Comparison of ENCODE assay signal across 9 cellular contexts in genomic region chr4:145736241-145736831, GRCh38. TPM values are rescaled to one million over a fixed set of nuclear protein-coding genes. Genes with fewer than 3 reads are reported as not detected.
DNase-seq lines count a peak whose midpoint lies in the region; ATAC-seq and TF ChIP-seq lines count a peak whose summit lies in the region.
"Had no signal": no experiment of that assay in that cellular context is flagged by ENCODE, and none has a peak within 500 bp of the region (broad histone marks: within the 10 kb centered on the region; RNA-seq: fewer than 3 reads in every experiment).

No MANE protein-coding gene starts in this region.

- H3K36me3 ChIP-seq in fibroblast of lung (ENCODE audit: control insufficient read depth, insufficient read depth, low read length) (no peaks in the 10 kb centered on the region), neural progenitor cell (no peaks in the 10 kb centered on the region)

- peak overlapping the region; percentile 15 for H2AFZ ChIP-seq in fibroblast of lung (ENCODE audit: low read length)
- no peak overlapping the region for H2AFZ ChIP-seq in neural progenitor cell (replicated peaks)
- no peak overlapping the region for H2AFZ ChIP-seq in H9 (ENCODE audit: low read length)

- H3K27ac ChIP-seq in fibroblast of lung (ENCODE audit: insufficient read depth, low read length) (peak overlapping the region; percentile 100), neural progenitor cell (no peak overlapping the region), H9 (ENCODE audit: insufficient read length, low read depth, low read length) (no peak overlapping the region)

- peak; percentile 86 for DNase-seq in COLO668 (lab: John Stamatoyannopoulos, UW; ENCODE audit: unreplicated experiment)
- DNase-seq in NCI-H69 (lab: John Stamatoyannopoulos, UW), result peak; percentile 22
- DNase-seq in fibroblast of lung (ENCODE audit: low read depth in 2 of 2), result peak; percentile 64 to 65
- DNase-seq in neural progenitor cell (ENCODE audit: low spot score), result no peak
- DNase-seq in H9, result no peak
- no peak for DNase-seq in NK-92 (lab: John Stamatoyannopoulos, UW; ENCODE audit: unreplicated experiment)
- no peak for DNase-seq in HuH-7.5 (ENCODE audit: low spot score)

- H4K91ac ChIP-seq in H9 (ENCODE audit: insufficient read length, low read depth, low read length), result no peak overlapping the region

- peaks cover 24% of the 10 kb centered on the region for H3F3A ChIP-seq in neural progenitor cell (ENCODE audit: low read depth)

- H3K4me1 ChIP-seq in fibroblast of lung (ENCODE audit: control insufficient read depth, extremely low read depth, insufficient read depth, low read length) (peaks cover 34% of the 10 kb centered on the region), neural progenitor cell (peaks cover 10% of the 10 kb centered on the region), H9 (ENCODE audit: insufficient read depth, low read length) (peaks cover 13% of the 10 kb centered on the region)

- H4K8ac ChIP-seq in H9 (replicated peaks; ENCODE audit: insufficient read length, low read depth, low read length), result no peak overlapping the region

- H3K9me3 Mint-ChIP-seq in neural progenitor cell (no peaks in the 10 kb centered on the region), H9 (no peaks in the 10 kb centered on the region; a peak in 1 of 5 replicates)
- H3K9me3 Mint-ChIP-seq: dendritic cell treated with granulocyte-macrophage colony-stimulating factor and Interleukin-4, amounts not matched to agents 40 ng/mL and 50 ng/mL, for 4 days had no signal

- H3K23ac ChIP-seq in H9 (ENCODE audit: insufficient read length, low read depth, low read length), result no peak overlapping the region

- no peak overlapping the region for H3K9ac ChIP-seq in fibroblast of lung (ENCODE audit: insufficient read depth, low read length)
- H3K9ac ChIP-seq in neural progenitor cell, result no peak overlapping the region
- H3K9ac ChIP-seq in H9 (ENCODE audit: extremely low read depth, insufficient read length, low read length), result no peak overlapping the region

- H3K36me3 Mint-ChIP-seq in neural progenitor cell, result no peaks in the 10 kb centered on the region
- peaks cover 0 to 4% (median 3%) of the 10 kb centered on the region in 3 experiments; a peak in 3 of 7 replicates for H3K36me3 Mint-ChIP-seq in H9 (ENCODE audit: insufficient read depth in 1 of 3, low read depth in 3 of 3)

- H4K20me1 ChIP-seq in fibroblast of lung (ENCODE audit: control insufficient read depth, extremely low read depth, insufficient read depth, low read length), result no peaks in the 10 kb centered on the region
- no peaks in the 10 kb centered on the region for H4K20me1 ChIP-seq in neural progenitor cell (ENCODE audit: low read depth)
- H4K20me1 ChIP-seq in H9 (ENCODE audit: control insufficient read depth, insufficient read depth, insufficient read length), result no peaks in the 10 kb centered on the region

- H3K4ac ChIP-seq in H9 (ENCODE audit: low read depth, low read length), result no peak overlapping the region

- no peaks in the 10 kb centered on the region for H3K9me3 ChIP-seq in fibroblast of lung (ENCODE audit: control insufficient read depth, insufficient read depth, low read depth, low read length)
- H3K9me3 ChIP-seq in neural progenitor cell (ENCODE audit: low read depth), result no peaks in the 10 kb centered on the region
- H3K9me3 ChIP-seq in H9 (ENCODE audit: control insufficient read depth, low read depth, low read length), result no peaks in the 10 kb centered on the region

- H2AK5ac ChIP-seq in H9 (ENCODE audit: insufficient read length, low read length), result no peak overlapping the region

- peaks cover 43% of the 10 kb centered on the region for H3K4me1 Mint-ChIP-seq in neural progenitor cell
- H3K4me1 Mint-ChIP-seq in H9, result peaks cover 32% of the 10 kb centered on the region in 2 experiments

- H3K14ac ChIP-seq in H9 (ENCODE audit: insufficient read depth, low read length), result no peak overlapping the region

- H3K4me3 ChIP-seq in fibroblast of lung (replicated peaks in 1 of 4; ENCODE audit: control extremely low read depth in 1 of 4, insufficient read depth in 1 of 4, low read depth in 3 of 4, low read length in 4 of 4) (no peak overlapping the region), neural progenitor cell (no peak overlapping the region)

- ATAC-seq in GM21447 (IDR thresholded peaks at IDR 0.05; ENCODE audit: unreplicated experiment), result no peak

- H3K18ac ChIP-seq in H9 (ENCODE audit: insufficient read length, low read depth, low read length), result no peak overlapping the region

- no peak overlapping the region for H3T11ph ChIP-seq in H9 (ENCODE audit: low read length)

- no peaks in the 10 kb centered on the region for H3K79me1 ChIP-seq in H9 (ENCODE audit: insufficient read depth, low read depth, low read length, poor library complexity, severe bottlenecking)

- H3K27me3 ChIP-seq in fibroblast of lung (ENCODE audit: control insufficient read depth, insufficient read depth, low read length) (no peaks in the 10 kb centered on the region), neural progenitor cell (no peaks in the 10 kb centered on the region), H9 (ENCODE audit: insufficient read depth, low read length) (no peaks in the 10 kb centered on the region; the same call in 1 of the 2 replicates)

- no peak overlapping the region for H2BK15ac ChIP-seq in H9 (ENCODE audit: low read depth, low read length)

- H3K27ac Mint-ChIP-seq in neural progenitor cell, result peak overlapping the region; percentile 45
- H3K27ac Mint-ChIP-seq in H9, result no peak overlapping the region
- H3K27ac Mint-ChIP-seq: dendritic cell treated with granulocyte-macrophage colony-stimulating factor and Interleukin-4, amounts not matched to agents 40 ng/mL and 50 ng/mL, for 4 days had no signal

- no peak overlapping the region for H3K56ac ChIP-seq in H9 (ENCODE audit: insufficient read length, low read depth, low read length)

- no CpG with 5 or more reads among the region's 9 CpGs for WGBS in H9 (ENCODE audit: extremely low coverage, insufficient read length, low lambda C conversion rate)

- H3K4me3 Mint-ChIP-seq in neural progenitor cell (no peak overlapping the region), H9 (no peak overlapping the region)
- H3K4me3 Mint-ChIP-seq: dendritic cell treated with granulocyte-macrophage colony-stimulating factor and Interleukin-4, amounts not matched to agents 40 ng/mL and 50 ng/mL, for 4 days had no signal

- H2BK120ac ChIP-seq in H9 (ENCODE audit: low read depth, low read length, poor library complexity, severe bottlenecking), result no peak overlapping the region

- no peak for TF ChIP-seq CTCF in fibroblast of lung (conservative IDR thresholded peaks at IDR 0.05 in 1 of 2, IDR thresholded peaks at IDR 0.05 in 1 of 2; ENCODE audit: low read depth in 1 of 2, low read length in 2 of 2)
- TF ChIP-seq CTCF in neural progenitor cell (IDR thresholded peaks at IDR 0.05), result no peak
- TF ChIP-seq CTCF in H9 (conservative IDR thresholded peaks at IDR 0.05), result no peak

- no peak overlapping the region for H2BK5ac ChIP-seq in H9 (ENCODE audit: insufficient read length, low read length)

- H3K27me3 Mint-ChIP-seq in neural progenitor cell (ENCODE audit: insufficient read depth, low read depth), result peaks cover 8% of the 10 kb centered on the region
- no peaks in the 10 kb centered on the region; the same call in 1 of the 2 replicates for H3K27me3 Mint-ChIP-seq in H9 (ENCODE audit: low read depth)

- H2BK20ac ChIP-seq in H9 (ENCODE audit: low read depth, low read length, poor library complexity, severe bottlenecking), result no peak overlapping the region

- H4K5ac ChIP-seq in H9 (ENCODE audit: insufficient read length, low read depth, low read length), result no peak overlapping the region

- H3K79me2 ChIP-seq in fibroblast of lung (ENCODE audit: control insufficient read depth, insufficient read depth, low read length) (no peaks in the 10 kb centered on the region), neural progenitor cell (ENCODE audit: low read depth) (no peaks in the 10 kb centered on the region), H9 (ENCODE audit: insufficient read depth, low read length) (no peaks in the 10 kb centered on the region)

- H2BK12ac ChIP-seq in H9 (ENCODE audit: insufficient read length, low read depth, low read length), result no peak overlapping the region

- no peak overlapping the region for H3K4me2 ChIP-seq in fibroblast of lung (ENCODE audit: extremely low read depth, insufficient read depth, low read length)
- H3K4me2 ChIP-seq in neural progenitor cell, result no peak overlapping the region
- H3K4me2 ChIP-seq in H9 (ENCODE audit: insufficient read depth, insufficient read length, low read length), result no peak overlapping the region

- no peaks in the 10 kb centered on the region for H3K23me2 ChIP-seq in H9 (ENCODE audit: insufficient read length, low read depth, low read length, poor library complexity, severe bottlenecking)

RNA-seq across cellular contexts. Expression of gene C4orf51, which starts 56.4 kb away (rescaled TPM):
- total RNA-seq in fibroblast of lung (not detected in 2 replicates), neural progenitor cell (ENCODE audit: low replicate concordance) (not detected in 2 replicates), H9 (2021) (2.7 and 6.0 TPM in 2 replicates)
- not detected in 2 replicates for polyA plus RNA-seq in fibroblast of lung
- polyA plus RNA-seq in fibroblast of lung (2012), result not detected in 2 replicates
- polyA minus RNA-seq in fibroblast of lung (ENCODE audit: low replicate concordance), result not detected in 2 replicates

Comparison
In these comparisons a context has a peak if more than half of its experiments do, and no peak if none do; other contexts are left out.
1. DNase-seq: peak in COLO668 (single experiment), NCI-H69 (single experiment) and fibroblast of lung (2 of 2); none in neural progenitor cell (single experiment), H9 (single experiment), NK-92 (single experiment) and HuH-7.5 (single experiment).